8 cellular contexts compared by ENCODE assay signal in the genomic region with DNA sequence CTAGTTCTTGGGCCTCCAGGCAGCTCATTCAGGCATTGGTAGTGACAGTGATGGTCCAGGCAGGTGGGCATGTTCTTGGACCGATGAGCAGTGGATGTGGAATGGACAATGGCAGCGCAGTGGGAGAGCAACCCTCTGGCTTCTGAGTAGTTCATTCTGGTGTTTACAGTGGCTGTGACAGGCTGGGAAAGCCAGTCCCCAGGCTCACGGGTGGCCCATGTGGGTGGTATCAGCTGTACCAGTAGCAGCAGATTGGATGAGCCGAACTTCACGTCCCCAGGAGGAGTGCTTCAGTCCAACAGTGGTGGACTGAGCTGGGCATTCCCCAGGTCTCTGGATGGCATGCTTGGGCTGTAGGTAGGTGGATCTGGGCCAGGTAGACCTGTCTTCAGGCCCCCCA.
"Had no signal": no experiment of that assay in that cellular context is flagged by ENCODE, and none has a peak within 500 bp of the region (broad histone marks: within the 10 kb centered on the region; RNA-seq: fewer than 3 reads in every experiment).

No MANE protein-coding gene starts in this region.

- ATAC-seq: K562 had no signal

- H3K4me1 Mint-ChIP-seq: H9 had no signal

- H3K4me3 Mint-ChIP-seq: H9 had no signal

- H2AFZ ChIP-seq: GM23248 had no signal

- DNase-seq: GM23248, GOT3, H9, HCEC 1CT, IMR-90 had no signal

- FAIRE-seq: H54, HTR-8/SVneo, K562 had no signal

- H3K27ac ChIP-seq: GM23248 had no signal

- H3K4me3 ChIP-seq: GM23248, K562 had no signal

- H3K9me3 Mint-ChIP-seq: H9 had no signal

- H3K9ac ChIP-seq: GM23248 had no signal
